In the genomic region with DNA sequence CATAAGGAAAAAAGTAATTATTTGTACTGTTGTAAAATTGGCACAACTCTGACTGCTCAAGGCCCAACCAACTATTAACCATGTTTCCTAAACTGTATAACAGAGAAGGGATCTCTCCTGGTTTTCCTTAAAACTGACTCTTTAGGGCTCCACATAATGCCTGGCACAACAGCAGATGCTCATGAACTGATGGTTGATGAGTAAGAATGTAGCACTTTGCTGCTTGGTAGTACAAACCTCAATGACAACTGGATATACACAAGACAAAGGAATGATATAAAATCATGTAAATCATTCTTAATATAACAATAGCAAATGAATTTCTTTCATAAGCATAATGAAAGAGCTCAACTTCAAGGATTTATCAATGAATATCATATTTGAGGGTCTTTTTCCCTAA, we compare ENCODE assay signal across 18 cellular contexts. TPM values are rescaled to one million over a fixed set of nuclear protein-coding genes. Genes with fewer than 3 reads are reported as not detected.
"Had no signal": no experiment of that assay in that cellular context is flagged by ENCODE, and none has a peak within 500 bp of the region (broad histone marks: within the 10 kb centered on the region; RNA-seq: fewer than 3 reads in every experiment).

No MANE protein-coding gene starts in this region.

- H3K27me3 ChIP-seq: hepatocyte had no signal

- H3K4me3 ChIP-seq: hepatocyte, lower lobe of right lung had no signal

- H3K9me3 ChIP-seq: lower lobe of right lung had no signal

- H2AFZ ChIP-seq: hepatocyte had no signal

- H3K27ac ChIP-seq: hepatocyte, lower lobe of right lung had no signal

- DNase-seq: activated B cell treated with CpG ODN at 0.5 μM for 24 hours; activated CD4-positive, alpha-beta memory T cell treated with anti-CD3 and anti-CD28 coated beads, Interleukin-2, amount 10 ng/mL, durations not matched to agents 7 days and 5 days; activated CD4-positive, alpha-beta T cell treated with anti-CD3 and anti-CD28 coated beads for 48 hours; activated CD8-positive, alpha-beta memory T cell treated with anti-CD3 and anti-CD28 coated beads, Interleukin-2, amount 10 ng/mL, durations not matched to agents 7 days and 5 days; activated naive CD4-positive, alpha-beta T cell treated with Interleukin-2 at 50 U/mL for 16 hours; aorta; cortex of kidney; effector CD4-positive, alpha-beta T cell; islet precursor cell; lower lobe of right lung; nephron progenitor cell; nucleus accumbens; stimulated activated CD4-positive, alpha-beta T cell treated with anti-CD3 and anti-CD28 coated beads, Interleukin-12 subunit alpha, Interleukin-12 subunit beta, amount 100 ng/mL, for 4 hours; stimulated activated CD4-positive, alpha-beta T cell treated with anti-CD3 and anti-CD28 coated beads, Interleukin-1b, Interleukin-23, amount 100 ng/mL, for 48 hours; stimulated activated CD8-positive, alpha-beta memory T cell treated with anti-CD3 and anti-CD28 coated beads, Interleukin-4, amount 100 ng/mL, for 48 hours; stimulated activated naive CD4-positive, alpha-beta T cell had no signal

- ATAC-seq: activated CD8-positive, alpha-beta memory T cell treated with anti-CD3 and anti-CD28 coated beads, Interleukin-2, amount 10 ng/mL, durations not matched to agents 7 days and 5 days; activated T-helper 17 cell treated with anti-CD3 and anti-CD28 coated beads, Interleukin-2, amount 50 U/mL, for 72 hours; lower lobe of right lung had no signal

- H3K36me3 ChIP-seq: lower lobe of right lung had no signal

- H3K4me2 ChIP-seq: hepatocyte had no signal

RNA-seq across cellular contexts. Expression of a gene that starts 36.5 kb away (rescaled TPM):
- total RNA-seq: activated CD8-positive, alpha-beta memory T cell treated with anti-CD3 and anti-CD28 coated beads, Interleukin-2, amount 10 ng/mL, durations not matched to agents 7 days and 5 days; activated T-helper 17 cell treated with anti-CD3 and anti-CD28 coated beads, Interleukin-2, amount 50 U/mL, for 72 hours had no signal

RNA-seq across cellular contexts. Expression of a gene that starts 48.8 kb away (rescaled TPM):
- total RNA-seq: hepatocyte had no signal
